ENCODE assay signal across 1 cellular context in genomic region chr17:55348749-55349354, GRCh38.
TF ChIP-seq lines count a peak whose summit lies in the region.

No MANE protein-coding gene starts in this region.

TF ChIP-seq in WTC11, 78 proteins besides CTCF, POLR2A, EP300 and RAD21 (continued from another document):
- TF ChIP-seq ZNF532 (CRISPR knock-in tag; IDR thresholded peaks at IDR 0.05; ENCODE audit: borderline replicate concordance): no peak
- no peak for TF ChIP-seq ZMAT4 (CRISPR knock-in tag; IDR thresholded peaks at IDR 0.05)
- no peak for TF ChIP-seq FOXP4 (CRISPR knock-in tag; IDR thresholded peaks at IDR 0.05)
- no peak for TF ChIP-seq ATF1 (CRISPR knock-in tag; IDR thresholded peaks at IDR 0.05)
- TF ChIP-seq ZNF512 (CRISPR knock-in tag; IDR thresholded peaks at IDR 0.05; ENCODE audit: borderline replicate concordance): no peak
- TF ChIP-seq ARID4B (CRISPR knock-in tag; IDR thresholded peaks at IDR 0.05; ENCODE audit: borderline replicate concordance): no peak
